Comparison of ENCODE assay signal across 1 cellular context in genomic region chr2:9596621-9597311, GRCh38.
TF ChIP-seq lines count a peak whose summit lies in the region.

No MANE protein-coding gene starts in this region.

TF ChIP-seq in GM12878, 131 proteins besides CTCF, POLR2A, EP300 and RAD21:
- TF ChIP-seq SREBF2 (IDR thresholded peaks at IDR 0.05; ENCODE audit: low read length) (no peak), PRDM15 (CRISPR knock-in tag; IDR thresholded peaks at IDR 0.05) (no peak), SUPT20H (IDR thresholded peaks at IDR 0.05; ENCODE audit: borderline replicate concordance, control insufficient read depth, low read depth, low read length) (no peak), PAX8 (IDR thresholded peaks at IDR 0.05) (no peak), BRCA1 (IDR thresholded peaks at IDR 0.05; ENCODE audit: low read depth, low read length) (no peak), IRF3 (IDR thresholded peaks at IDR 0.05) (no peak), MYB (IDR thresholded peaks at IDR 0.05; ENCODE audit: borderline replicate concordance, low read depth, low read length) (no peak), PKNOX1 (IDR thresholded peaks at IDR 0.05) (no peak), ZZZ3 (IDR thresholded peaks at IDR 0.05; ENCODE audit: control insufficient read depth, insufficient read length, low read depth) (no peak), KDM1A (IDR thresholded peaks at IDR 0.05; ENCODE audit: borderline replicate concordance) (no peak), NR2C1 (IDR thresholded peaks at IDR 0.05) (no peak), E4F1 (IDR thresholded peaks at IDR 0.05; ENCODE audit: borderline replicate concordance, partially characterized antibody) (no peak), ZNF687 (IDR thresholded peaks at IDR 0.05) (no peak), BMI1 (IDR thresholded peaks at IDR 0.05; ENCODE audit: borderline replicate concordance) (no peak), PAX5 (IDR thresholded peaks at IDR 0.05; ENCODE audit: borderline replicate concordance, low read depth, low read length) (no peak)
